22 cellular contexts compared by ENCODE assay signal in the genomic region with DNA sequence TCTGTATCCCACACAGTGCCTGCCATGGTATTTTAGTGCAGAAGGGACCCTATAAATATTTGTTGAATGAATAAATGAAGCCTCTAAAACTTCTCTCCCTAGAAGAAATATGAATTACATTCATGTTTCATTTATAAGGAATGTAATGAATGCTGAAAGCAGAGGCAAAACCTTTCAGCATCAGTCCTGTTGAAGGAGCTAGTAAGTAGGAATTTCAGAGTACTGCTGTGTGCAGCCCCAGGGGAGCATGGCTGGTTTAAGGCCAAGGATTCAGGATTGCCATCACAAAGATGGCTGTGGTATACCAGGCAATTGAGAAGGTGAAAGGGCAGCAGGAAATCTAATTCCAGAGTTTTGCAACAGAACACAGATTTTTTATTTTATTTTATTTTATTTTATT.
A peak's percentile ranks its signal among the peaks of the same experiment; 100 is the strongest.
DNase-seq lines count a peak whose midpoint lies in the region; TF ChIP-seq lines count a peak whose summit lies in the region.
"Had no signal": no experiment of that assay in that cellular context is flagged by ENCODE, and none has a peak within 500 bp of the region (broad histone marks: within the 10 kb centered on the region; RNA-seq: fewer than 3 reads in every experiment).

No MANE protein-coding gene starts in this region.

- intact Hi-C loops in head of caudate nucleus (cut with DNase I) = no loop called here

- H3K4me1 Mint-ChIP-seq in endothelial cell (ENCODE audit: unreplicated experiment) = no peaks in the 10 kb centered on the region
- H3K4me1 Mint-ChIP-seq: activated naive CD4-positive, alpha-beta T cell treated with anti-CD3 and anti-CD28 coated beads, Interleukin-2, amount 10 ng/mL, durations not matched to agents 7 days and 5 days; CD4-positive, CD25-positive, alpha-beta regulatory T cell; H9; memory B cell; nephron progenitor cell; T-cell had no signal

- H3K36me3 Mint-ChIP-seq in endothelial cell (ENCODE audit: low read depth, unreplicated experiment) = no peaks in the 10 kb centered on the region
- H3K36me3 Mint-ChIP-seq: activated naive CD4-positive, alpha-beta T cell treated with anti-CD3 and anti-CD28 coated beads, Interleukin-2, amount 10 ng/mL, durations not matched to agents 7 days and 5 days; CD4-positive, CD25-positive, alpha-beta regulatory T cell; memory B cell; T-cell had no signal

- DNase-seq in GM03348 (ENCODE audit: low spot score) (peak; percentile 60), amniotic stem cell (lab: John Stamatoyannopoulos, UW) (peak; percentile 22), fibroblast of the conjunctiva (ENCODE audit: low read depth) (peak; percentile 67), head of caudate nucleus (no peak), activated gamma-delta T cell treated with Interleukin-2 at 50 U/mL for 16 hours (no peak), endothelial cell (ENCODE audit: low spot score) (no peak)
- no peak for DNase-seq in activated CD4-positive, alpha-beta T cell treated with anti-CD3 and anti-CD28 coated beads for 4 hours
- DNase-seq: activated naive CD4-positive, alpha-beta T cell treated with anti-CD3 and anti-CD28 coated beads, Interleukin-2, amount 10 ng/mL, durations not matched to agents 7 days and 5 days; CD4-positive, CD25-positive, alpha-beta regulatory T cell; dorsolateral prefrontal cortex; H9; hypothalamus; kidney; NCI-H1092 treated with DMSO at 0.1 percent for 48 hours; NCI-H526; nephron progenitor cell; psoas muscle; spleen; stimulated activated CD8-positive, alpha-beta memory T cell treated with anti-CD3 and anti-CD28 coated beads, Interleukin-4, amount 100 ng/mL, for 48 hours; substantia nigra; T-cell had no signal

- no peak for TF ChIP-seq CTCF in endothelial cell (IDR thresholded peaks at IDR 0.05; ENCODE audit: unreplicated experiment)

- H3K27me3 Mint-ChIP-seq in endothelial cell (ENCODE audit: unreplicated experiment) = no peaks in the 10 kb centered on the region
- H3K27me3 Mint-ChIP-seq: activated naive CD4-positive, alpha-beta T cell treated with anti-CD3 and anti-CD28 coated beads, Interleukin-2, amount 10 ng/mL, durations not matched to agents 7 days and 5 days; CD4-positive, CD25-positive, alpha-beta regulatory T cell; T-cell had no signal

- H3K4me3 Mint-ChIP-seq in endothelial cell (ENCODE audit: unreplicated experiment) = no peak overlapping the region
- H3K4me3 Mint-ChIP-seq: activated naive CD4-positive, alpha-beta T cell treated with anti-CD3 and anti-CD28 coated beads, Interleukin-2, amount 10 ng/mL, durations not matched to agents 7 days and 5 days; CD4-positive, CD25-positive, alpha-beta regulatory T cell; H9; memory B cell; nephron progenitor cell; T-cell had no signal

- H3K9me3 Mint-ChIP-seq in endothelial cell (ENCODE audit: unreplicated experiment) = no peaks in the 10 kb centered on the region
- H3K9me3 Mint-ChIP-seq: activated naive CD4-positive, alpha-beta T cell treated with anti-CD3 and anti-CD28 coated beads, Interleukin-2, amount 10 ng/mL, durations not matched to agents 7 days and 5 days had no signal

- H3K27ac Mint-ChIP-seq in endothelial cell (ENCODE audit: unreplicated experiment) = no peak overlapping the region
- H3K27ac Mint-ChIP-seq: activated naive CD4-positive, alpha-beta T cell treated with anti-CD3 and anti-CD28 coated beads, Interleukin-2, amount 10 ng/mL, durations not matched to agents 7 days and 5 days; CD4-positive, CD25-positive, alpha-beta regulatory T cell; H9; memory B cell; nephron progenitor cell; T-cell had no signal

Comparison
In these comparisons a context has a peak if more than half of its experiments do, and no peak if none do; other contexts are left out.
1. DNase-seq: peak in GM03348 (single experiment), amniotic stem cell (single experiment) and fibroblast of the conjunctiva (single experiment); none in head of caudate nucleus (0 of 42), activated CD4-positive, alpha-beta T cell treated with anti-CD3 and anti-CD28 coated beads for 4 hours (0 of 2), activated gamma-delta T cell treated with Interleukin-2 at 50 U/mL for 16 hours (single experiment) and endothelial cell (single experiment).